ENCODE assay signal across 7 cellular contexts in genomic region chrX:153744210-153745066, GRCh38. TPM values are rescaled to one million over a fixed set of nuclear protein-coding genes. Genes with fewer than 3 reads are reported as not detected.
DNase-seq lines count a peak whose midpoint lies in the region; ATAC-seq and TF ChIP-seq lines count a peak whose summit lies in the region.
"Had no signal": no experiment of that assay in that cellular context is flagged by ENCODE, and none has a peak within 500 bp of the region (broad histone marks: within the 10 kb centered on the region; RNA-seq: fewer than 3 reads in every experiment).

No MANE protein-coding gene starts in this region.

- TF ChIP-seq CTCF in BE2C (IDR thresholded peaks at IDR 0.05; ENCODE audit: low read depth, low read length): peak; percentile 45

- H3K9me3 ChIP-seq in BE2C: no peaks in the 10 kb centered on the region

- ATAC-seq in left colon (peak; percentile 14), HG02981 (IDR thresholded peaks at IDR 0.05; ENCODE audit: unreplicated experiment) (no peak)

- no peaks in the 10 kb centered on the region for H3K27me3 ChIP-seq in BE2C

- intact Hi-C loops in left colon (cut with DNase I, micrococcal nuclease): no loop called here

- H3K4me3 ChIP-seq in BE2C (ENCODE audit: low read depth, low read length): peak overlapping the region; percentile 52

- DNase-seq in BE2C (peak; percentile 61), NCI-H526 (lab: John Stamatoyannopoulos, UW) (peak; percentile 18 to 54), left colon (peak in 1 of 2 donors; percentile 35)
- no peak for DNase-seq in stimulated activated CD4-positive, alpha-beta T cell treated with anti-CD3 and anti-CD28 coated beads, Interleukin-1b, Interleukin-23, amount 100 ng/mL, for 48 hours
- no peak for DNase-seq in effector CD4-positive, alpha-beta T cell
- DNase-seq: activated naive CD8-positive, alpha-beta T cell treated with anti-CD3 and anti-CD28 coated beads for 36 hours had no signal

- no peaks in the 10 kb centered on the region for H3K36me3 ChIP-seq in BE2C

- peaks cover 13% of the 10 kb centered on the region for H3K4me1 ChIP-seq in BE2C

RNA-seq across cellular contexts. Expression of gene PLXNB3, which starts 19.6 kb away (rescaled TPM):
- polyA plus RNA-seq in BE2C (2012; ENCODE audit: insufficient read depth, insufficient read length, low read depth): 136 TPM
- 1 to 10 TPM; 1.0 to 5.4 TPM for total RNA-seq in left colon

RNA-seq across cellular contexts. Expression of gene ABCD1, which starts 19.8 kb away (rescaled TPM):
- 8.8 TPM for polyA plus RNA-seq in BE2C (2012; ENCODE audit: insufficient read depth, insufficient read length, low read depth)
- 10 to 100 TPM; 15.1 to 15.9 TPM for total RNA-seq in left colon

RNA-seq across cellular contexts. Expression of gene BCAP31, which starts 20.3 kb away (rescaled TPM):
- 489 TPM for polyA plus RNA-seq in BE2C (2012; ENCODE audit: insufficient read depth, insufficient read length, low read depth)
- total RNA-seq in left colon: 100 to 1,000 TPM; 200 to 203 TPM

RNA-seq across cellular contexts. Expression of gene SRPK3, which starts 36.4 kb away (rescaled TPM):
- polyA plus RNA-seq in BE2C (2012; ENCODE audit: insufficient read depth, insufficient read length, low read depth): 30.3 TPM
- 1 to 10 TPM; 1.4 to 1.7 TPM for total RNA-seq in left colon
- total RNA-seq: activated naive CD8-positive, alpha-beta T cell treated with anti-CD3 and anti-CD28 coated beads for 36 hours had no signal

RNA-seq across cellular contexts. Expression of gene IDH3G, which starts 49.7 kb away (rescaled TPM):
- 278 TPM for polyA plus RNA-seq in BE2C (2012; ENCODE audit: insufficient read depth, insufficient read length, low read depth)
- total RNA-seq in left colon: 10 to 100 TPM; 76.1 to 93.6 TPM

Comparison
In these comparisons a context has a peak if more than half of its experiments do, and no peak if none do; other contexts are left out.
1. DNase-seq: peak in BE2C (single experiment) and NCI-H526 (2 of 2); none in stimulated activated CD4-positive, alpha-beta T cell treated with anti-CD3 and anti-CD28 coated beads, Interleukin-1b, Interleukin-23, amount 100 ng/mL, for 48 hours (single experiment) and effector CD4-positive, alpha-beta T cell (single experiment).